ENCODE assay signal across 1 cellular context in genomic region chr19:44845612-44846454, GRCh38.
TF ChIP-seq lines count a peak whose summit lies in the region.

Gene NECTIN2, plus strand, starts transcription at chr19:44846297. Its CDS starts 229 bp downstream, at chr19:44846526.

TF ChIP-seq in HEK293, 187 proteins besides CTCF, POLR2A, EP300 and RAD21 (continued from another document):
- TF ChIP-seq, protein P1, sequence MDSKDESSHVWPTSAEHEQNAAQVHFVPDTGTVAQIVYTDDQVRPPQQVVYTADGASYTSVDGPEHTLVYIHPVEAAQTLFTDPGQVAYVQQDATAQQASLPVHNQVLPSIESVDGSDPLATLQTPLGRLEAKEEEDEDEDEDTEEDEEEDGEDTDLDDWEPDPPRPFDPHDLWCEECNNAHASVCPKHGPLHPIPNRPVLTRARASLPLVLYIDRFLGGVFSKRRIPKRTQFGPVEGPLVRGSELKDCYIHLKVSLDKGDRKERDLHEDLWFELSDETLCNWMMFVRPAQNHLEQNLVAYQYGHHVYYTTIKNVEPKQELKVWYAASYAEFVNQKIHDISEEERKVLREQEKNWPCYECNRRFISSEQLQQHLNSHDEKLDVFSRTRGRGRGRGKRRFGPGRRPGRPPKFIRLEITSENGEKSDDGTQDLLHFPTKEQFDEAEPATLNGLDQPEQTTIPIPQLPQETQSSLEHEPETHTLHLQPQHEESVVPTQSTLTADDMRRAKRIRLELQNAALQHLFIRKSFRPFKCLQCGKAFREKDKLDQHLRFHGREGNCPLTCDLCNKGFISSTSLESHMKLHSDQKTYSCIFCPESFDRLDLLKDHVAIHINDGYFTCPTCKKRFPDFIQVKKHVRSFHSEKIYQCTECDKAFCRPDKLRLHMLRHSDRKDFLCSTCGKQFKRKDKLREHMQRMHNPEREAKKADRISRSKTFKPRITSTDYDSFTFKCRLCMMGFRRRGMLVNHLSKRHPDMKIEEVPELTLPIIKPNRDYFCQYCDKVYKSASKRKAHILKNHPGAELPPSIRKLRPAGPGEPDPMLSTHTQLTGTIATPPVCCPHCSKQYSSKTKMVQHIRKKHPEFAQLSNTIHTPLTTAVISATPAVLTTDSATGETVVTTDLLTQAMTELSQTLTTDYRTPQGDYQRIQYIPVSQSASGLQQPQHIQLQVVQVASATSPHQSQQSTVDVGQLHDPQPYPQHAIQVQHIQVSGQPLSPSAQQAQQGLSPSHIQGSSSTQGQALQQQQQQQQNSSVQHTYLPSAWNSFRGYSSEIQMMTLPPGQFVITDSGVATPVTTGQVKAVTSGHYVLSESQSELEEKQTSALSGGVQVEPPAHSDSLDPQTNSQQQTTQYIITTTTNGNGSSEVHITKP (tag by site-specific recombination; IDR thresholded peaks at IDR 0.05): peak; percentile 92
- TF ChIP-seq ZNF48 (tag by site-specific recombination; IDR thresholded peaks at IDR 0.05) (no peak), SP2 (tag by site-specific recombination; IDR thresholded peaks at IDR 0.05) (peak; percentile 83), ZFHX2 (tag by site-specific recombination; conservative IDR thresholded peaks at IDR 0.05) (peak; percentile 52), GLI2 (tag by site-specific recombination; IDR thresholded peaks at IDR 0.05; ENCODE audit: borderline replicate concordance, low read depth) (no peak), ZNF549 (tag by site-specific recombination; IDR thresholded peaks at IDR 0.05) (no peak), ZNF394 (tag by site-specific recombination; IDR thresholded peaks at IDR 0.05; ENCODE audit: borderline replicate concordance) (no peak), SALL2 (tag by site-specific recombination; IDR thresholded peaks at IDR 0.05; ENCODE audit: borderline replicate concordance) (no peak), PRDM2 (tag by site-specific recombination; IDR thresholded peaks at IDR 0.05; ENCODE audit: borderline replicate concordance) (no peak)
- TF ChIP-seq, protein P2, sequence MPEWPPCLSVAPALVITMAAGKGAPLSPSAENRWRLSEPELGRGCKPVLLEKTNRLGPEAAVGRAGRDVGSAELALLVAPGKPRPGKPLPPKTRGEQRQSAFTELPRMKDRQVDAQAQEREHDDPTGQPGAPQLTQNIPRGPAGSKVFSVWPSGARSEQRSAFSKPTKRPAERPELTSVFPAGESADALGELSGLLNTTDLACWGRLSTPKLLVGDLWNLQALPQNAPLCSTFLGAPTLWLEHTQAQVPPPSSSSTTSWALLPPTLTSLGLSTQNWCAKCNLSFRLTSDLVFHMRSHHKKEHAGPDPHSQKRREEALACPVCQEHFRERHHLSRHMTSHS (tag by site-specific recombination; IDR thresholded peaks at IDR 0.05): no peak
